1 cellular context compared by ENCODE assay signal in genomic region chr12:109771746-109772621, GRCh38.
TF ChIP-seq lines count a peak whose summit lies in the region.

No MANE protein-coding gene starts in this region.

TF ChIP-seq in SK-N-SH, 30 proteins besides CTCF, POLR2A, EP300 and RAD21 (continued from another document):
- no peak for TF ChIP-seq REST (IDR thresholded peaks at IDR 0.05; ENCODE audit: low read depth, low read length)
